Comparison of ENCODE assay signal across 21 cellular contexts in the genomic region with DNA sequence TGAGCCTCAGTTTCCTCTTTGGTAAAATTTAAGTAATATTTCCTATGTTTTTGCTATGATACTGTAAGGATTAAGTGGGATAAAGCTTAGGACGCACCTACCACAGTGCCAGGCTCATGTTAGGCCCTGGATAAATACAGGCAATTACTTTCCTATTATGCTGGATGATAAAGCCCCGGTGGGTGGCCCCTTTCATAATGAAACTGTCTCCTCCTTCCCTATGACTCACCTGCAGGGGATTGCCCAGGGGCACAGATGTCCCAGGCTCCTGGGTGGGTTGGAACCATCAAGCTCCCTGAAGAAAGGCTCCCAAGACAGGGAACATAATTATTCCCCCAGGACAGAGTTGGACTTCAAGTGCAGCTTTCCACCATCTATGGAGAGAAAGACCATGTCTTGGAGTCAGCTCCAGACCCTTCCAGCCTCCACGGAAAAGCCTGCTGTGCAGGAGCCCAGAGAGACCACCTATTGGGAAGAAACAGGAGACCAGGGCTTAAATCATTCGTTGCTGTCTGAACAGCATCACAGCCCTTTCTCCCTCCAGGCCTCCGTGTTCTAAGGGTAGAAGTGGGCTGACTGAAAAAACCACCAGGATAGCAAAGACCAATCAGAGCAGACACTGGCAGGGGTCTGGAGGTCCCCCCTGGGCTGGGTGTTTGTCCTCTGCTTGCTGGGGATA. TPM values are rescaled to one million over a fixed set of nuclear protein-coding genes. Genes with fewer than 3 reads are reported as not detected.
DNase-seq lines count a peak whose midpoint lies in the region; ATAC-seq and TF ChIP-seq lines count a peak whose summit lies in the region.
"Had no signal": no experiment of that assay in that cellular context is flagged by ENCODE, and none has a peak within 500 bp of the region (broad histone marks: within the 10 kb centered on the region; RNA-seq: fewer than 3 reads in every experiment).

No MANE protein-coding gene starts in this region.

- no peak overlapping the region for H3K27ac Mint-ChIP-seq in CD8-positive, alpha-beta T cell
- H3K27ac Mint-ChIP-seq: naive thymus-derived CD8-positive, alpha-beta T cell had no signal

- POLR2A ChIA-PET in CD8-positive, alpha-beta T cell (lab: Charles Lee) = interaction anchor here (0.7 kb wide), 1 partner anchor 11 kb away, joined by 3 read pairs; no protein-coding TSS in a partner anchor

- no peaks in the 10 kb centered on the region for H3K9me3 ChIP-seq in HUES48 (ENCODE audit: control insufficient read depth, insufficient read depth, low read length)
- no peaks in the 10 kb centered on the region for H3K9me3 ChIP-seq in SJSA1 (replicated peaks)
- no peaks in the 10 kb centered on the region for H3K9me3 ChIP-seq in CD8-positive, alpha-beta T cell (ENCODE audit: low read length)
- H3K9me3 ChIP-seq: lower lobe of right lung, prostate gland, upper lobe of left lung had no signal

- H3K36me3 Mint-ChIP-seq in CD8-positive, alpha-beta T cell = no peaks in the 10 kb centered on the region

- CTCF ChIA-PET in CD8-positive, alpha-beta T cell (lab: Charles Lee) = no interaction called here

- H3K27ac ChIP-seq in HUES48 (ENCODE audit: low read depth, low read length) = peak overlapping the region; percentile 81
- H3K27ac ChIP-seq in SJSA1 = peak overlapping the region; percentile 90
- H3K27ac ChIP-seq in CD8-positive, alpha-beta T cell (ENCODE audit: low read depth, low read length) = no peak overlapping the region
- H3K27ac ChIP-seq: BLaER1, HL-60, lower lobe of right lung, prostate gland, upper lobe of left lung had no signal

- intact Hi-C loops in CD8-positive, alpha-beta T cell (cut with DNase I, micrococcal nuclease) = no loop called here

- H3K27me3 ChIP-seq in HUES48 (ENCODE audit: control insufficient read depth, insufficient read depth, low read length) = peaks cover 16% of the 10 kb centered on the region; the same call in 1 of the 2 replicates
- H3K27me3 ChIP-seq in SJSA1 (replicated peaks) = no peaks in the 10 kb centered on the region
- no peaks in the 10 kb centered on the region for H3K27me3 ChIP-seq in CD8-positive, alpha-beta T cell (ENCODE audit: insufficient read depth, low read length)
- H3K27me3 ChIP-seq: BLaER1, upper lobe of left lung had no signal

- H3K27me3 Mint-ChIP-seq in CD8-positive, alpha-beta T cell (ENCODE audit: low read depth) = peaks cover 10% of the 10 kb centered on the region

- no peak overlapping the region for H3K9ac ChIP-seq in HUES48 (ENCODE audit: low read depth, low read length)
- H3K9ac ChIP-seq: BLaER1 had no signal

- no peaks in the 10 kb centered on the region for H3K36me3 ChIP-seq in HUES48 (ENCODE audit: control insufficient read depth, insufficient read depth, low read length)
- H3K36me3 ChIP-seq in SJSA1 = no peaks in the 10 kb centered on the region
- no peaks in the 10 kb centered on the region for H3K36me3 ChIP-seq in CD8-positive, alpha-beta T cell (ENCODE audit: insufficient read depth, low read length)
- H3K36me3 ChIP-seq: BLaER1, lower lobe of right lung, prostate gland, upper lobe of left lung had no signal

- no peaks in the 10 kb centered on the region for H3K4me1 Mint-ChIP-seq in CD8-positive, alpha-beta T cell (ENCODE audit: low read depth)
- H3K4me1 Mint-ChIP-seq: central memory CD8-positive, alpha-beta T cell; naive thymus-derived CD8-positive, alpha-beta T cell had no signal

- H3K4me3 ChIP-seq in HUES48 (ENCODE audit: low read depth, low read length) (no peak overlapping the region; the same call in 1 of the 2 replicates), SJSA1 (no peak overlapping the region)
- H3K4me3 ChIP-seq in CD8-positive, alpha-beta T cell (ENCODE audit: low read depth, low read length) = no peak overlapping the region
- H3K4me3 ChIP-seq: BLaER1, lower lobe of right lung, prostate gland, upper lobe of left lung had no signal

- no peak for TF ChIP-seq CTCF in CD8-positive, alpha-beta T cell (IDR thresholded peaks at IDR 0.05)

- no peak for ATAC-seq in GM18873 (IDR thresholded peaks at IDR 0.05; ENCODE audit: low FRiP score, unreplicated experiment)
- ATAC-seq in CD8-positive, alpha-beta T cell = no peak
- ATAC-seq: naive thymus-derived CD8-positive, alpha-beta T cell had no signal

- H3K4me3 Mint-ChIP-seq in CD8-positive, alpha-beta T cell = no peak overlapping the region
- H3K4me3 Mint-ChIP-seq: central memory CD8-positive, alpha-beta T cell; naive thymus-derived CD8-positive, alpha-beta T cell had no signal

- H3K4me1 ChIP-seq in HUES48 (ENCODE audit: control insufficient read depth, insufficient read depth, low read length) (peaks cover 23% of the 10 kb centered on the region), SJSA1 (replicated peaks) (peaks cover 49% of the 10 kb centered on the region)
- H3K4me1 ChIP-seq in CD8-positive, alpha-beta T cell (ENCODE audit: insufficient read depth, low read length) = no peaks in the 10 kb centered on the region
- H3K4me1 ChIP-seq: BLaER1, lower lobe of right lung, prostate gland, upper lobe of left lung had no signal

- peaks cover 7% of the 10 kb centered on the region for H3K9me3 Mint-ChIP-seq in CD8-positive, alpha-beta T cell
- H3K9me3 Mint-ChIP-seq: central memory CD8-positive, alpha-beta T cell had no signal

- DNase-seq in Daoy (ENCODE audit: low read depth) (peak; percentile 88), SJSA1 (ENCODE audit: low read depth in 1 of 2, low spot score in 2 of 2) (peak; percentile 92 to 93), iPS-NIHi7 (ENCODE audit: extremely low spot score) (peak; percentile 54), NCI-H510A (lab: John Stamatoyannopoulos, UW) (no peak)
- DNase-seq in stimulated activated CD8-positive, alpha-beta memory T cell treated with anti-CD3 and anti-CD28 coated beads, Interleukin-4, amount 100 ng/mL, for 48 hours = no peak
- DNase-seq in CD8-positive, alpha-beta T cell = no peak
- DNase-seq: DMS79; foreskin fibroblast; lower lobe of right lung; naive thymus-derived CD8-positive, alpha-beta T cell; NCI-H1105; NCI-H526; stimulated activated naive CD4-positive, alpha-beta T cell treated with Interleukin-2 at 50 U/mL for 16 hours; upper lobe of left lung had no signal

RNA-seq across cellular contexts. Expression of gene FOXE1, which starts 43.2 kb away (rescaled TPM):
- total RNA-seq in Daoy (2014; rRNA removed; shearing (Covaris generic)) = under 0.01 TPM in 1 of 2 replicates, not detected in the other
- total RNA-seq in SJSA1 (2014; rRNA removed; shearing (Covaris generic)) = 3.1 and 4.7 TPM in 2 replicates
- total RNA-seq in CD8-positive, alpha-beta T cell = under 1 TPM in 1 of 2 experiments, not detected in 1; 0.08 TPM
- total RNA-seq: activated CD8-positive, alpha-beta memory T cell treated with anti-CD3 and anti-CD28 coated beads for 36 hours; lower lobe of right lung; naive thymus-derived CD8-positive, alpha-beta T cell had no signal

Comparison
In these comparisons a context has a peak if more than half of its experiments do, and no peak if none do; other contexts are left out.
1. DNase-seq: peak in Daoy (single experiment), SJSA1 (2 of 2) and iPS-NIHi7 (single experiment); none in stimulated activated CD8-positive, alpha-beta memory T cell treated with anti-CD3 and anti-CD28 coated beads, Interleukin-4, amount 100 ng/mL, for 48 hours (single experiment), NCI-H510A (single experiment) and CD8-positive, alpha-beta T cell (0 of 7).